Comparison of ENCODE assay signal across 19 cellular contexts in the genomic region with DNA sequence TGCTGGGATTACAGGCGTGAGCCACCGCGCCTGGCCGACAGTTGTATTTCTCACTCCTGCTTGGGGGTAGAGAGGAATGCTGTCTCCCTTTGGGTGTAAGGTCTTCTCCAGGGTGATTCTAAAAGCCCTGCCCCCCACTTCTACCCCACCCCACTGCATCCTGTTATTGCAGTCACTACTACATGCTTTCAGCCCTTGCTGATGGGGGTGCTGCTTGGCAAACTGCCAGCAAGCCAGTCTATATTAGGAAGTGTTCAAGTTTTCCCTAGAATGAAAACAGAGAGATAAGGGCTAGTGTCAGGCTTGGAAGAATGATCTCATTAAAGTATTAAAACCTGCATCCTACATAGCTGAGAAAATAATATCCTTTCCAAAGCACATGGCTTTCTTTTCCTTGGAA. TPM values are rescaled to one million over a fixed set of nuclear protein-coding genes. Genes with fewer than 3 reads are reported as not detected.
DNase-seq lines count a peak whose midpoint lies in the region; ATAC-seq, FAIRE-seq and TF ChIP-seq lines count a peak whose summit lies in the region.
"Had no signal": no experiment of that assay in that cellular context is flagged by ENCODE, and none has a peak within 500 bp of the region (broad histone marks: within the 10 kb centered on the region; RNA-seq: fewer than 3 reads in every experiment).

No MANE protein-coding gene starts in this region.

- no peaks in the 10 kb centered on the region for H3K9me3 Mint-ChIP-seq in activated CD4-positive, alpha-beta T cell treated with anti-CD3 and anti-CD28 coated beads for 36 hours (ENCODE audit: low read depth)
- H3K9me3 Mint-ChIP-seq: activated CD4-positive, alpha-beta T cell treated with anti-CD3 and anti-CD28 coated beads, Interleukin-2, amount 10 ng/mL, durations not matched to agents 24 days and 14 days; activated T-helper 2 cell treated with anti-CD3 and anti-CD28 coated beads, Interferon-gamma antibody, Interleukin-2, Interleukin-4, amounts not matched to agents 10 μg/mL and 5 μg/mL and 100 μg/mL, durations not matched to agents 14 hours and 24 hours and 36 hours had no signal

- H3K36me3 Mint-ChIP-seq in activated CD4-positive, alpha-beta T cell treated with anti-CD3 and anti-CD28 coated beads for 36 hours (ENCODE audit: low read depth): peaks cover 53% of the 10 kb centered on the region

- in situ Hi-C loops in G401 (cut with HindIII; ENCODE audit: low sequenced_read_pairs): no loop called here

- CTCF ChIA-PET in activated CD4-positive, alpha-beta T cell treated with anti-CD3 and anti-CD28 coated beads for 36 hours (lab: Charles Lee): interaction anchor here (1.4 kb wide), 1 partner anchor 11 kb away, joined by 3 read pairs; no protein-coding TSS in a partner anchor

- H3K27ac Mint-ChIP-seq in activated CD4-positive, alpha-beta T cell treated with anti-CD3 and anti-CD28 coated beads for 36 hours: peak overlapping the region; percentile 41
- H3K27ac Mint-ChIP-seq: activated T-helper 2 cell treated with anti-CD3 and anti-CD28 coated beads, Interferon-gamma antibody, Interleukin-2, Interleukin-4, amounts not matched to agents 10 μg/mL and 5 μg/mL and 100 μg/mL, durations not matched to agents 14 hours and 24 hours and 36 hours had no signal

- H3K4me3 Mint-ChIP-seq in activated CD4-positive, alpha-beta T cell treated with anti-CD3 and anti-CD28 coated beads for 36 hours: no peak overlapping the region
- H3K4me3 Mint-ChIP-seq: activated CD4-positive, alpha-beta T cell treated with anti-CD3 and anti-CD28 coated beads, Interleukin-2, amount 10 ng/mL, durations not matched to agents 24 days and 14 days had no signal

- no peak overlapping the region for H3K4me3 ChIP-seq in fibroblast of pulmonary artery (replicated peaks; ENCODE audit: low read depth, low read length)
- H3K4me3 ChIP-seq: adrenal gland; BLaER1 treated with 17β-estradiol and CSF1 and Interleukin-3, amounts not matched to agents 10 nM and 100 nM had no signal

- peak; percentile 22 for DNase-seq in activated CD4-positive, alpha-beta T cell treated with anti-CD3 and anti-CD28 coated beads for 36 hours
- no peak for DNase-seq in activated CD4-positive, alpha-beta T cell treated with anti-CD3 and anti-CD28 coated beads, Interleukin-2, amount 50 U/mL, for 4 hours
- DNase-seq in EH (ENCODE audit: low read depth) (peak; percentile 54), fibroblast of pulmonary artery (ENCODE audit: low read depth) (peak; percentile 54), G401 (ENCODE audit: low spot score) (no peak), GM19239 (ENCODE audit: insufficient read length, low spot score) (no peak), nucleus accumbens (lab: John Stamatoyannopoulos, UW) (no peak)
- DNase-seq: activated CD4-positive, alpha-beta T cell treated with anti-CD3 and anti-CD28 coated beads, Interleukin-2, amount 10 ng/mL, durations not matched to agents 24 days and 14 days; GF-D8; hypothalamus; kidney; mesendoderm; NCI-H1694 treated with DMSO at 0.1 percent for 48 hours had no signal

- peaks cover 48% of the 10 kb centered on the region for H3K4me1 Mint-ChIP-seq in activated CD4-positive, alpha-beta T cell treated with anti-CD3 and anti-CD28 coated beads for 36 hours

- TF ChIP-seq CTCF in fibroblast of pulmonary artery (IDR thresholded peaks at IDR 0.05; ENCODE audit: low read length, missing control alignments): no peak

- FAIRE-seq in GM19239 (lab: Jason Lieb, UNC): no peak
- FAIRE-seq: D721Med, GM12891, kidney had no signal

- ATAC-seq in activated CD4-positive, alpha-beta T cell treated with anti-CD3 and anti-CD28 coated beads for 36 hours: no peak
- 0 out of 3 replicates have a peak, but pooled peaks have one; percentile 13 for ATAC-seq in SK-N-SH treated with all-trans-retinoic acid at 6 μM for 48 hours

- intact Hi-C loops in activated CD4-positive, alpha-beta T cell treated with anti-CD3 and anti-CD28 coated beads for 36 hours (cut with DNase I, micrococcal nuclease): loop anchor here in 1 of 2 experiments (1.0 kb wide), 4 partner anchors 12 to 315 kb away; a partner anchor contains a TSS

- no peaks in the 10 kb centered on the region for H3K27me3 Mint-ChIP-seq in activated CD4-positive, alpha-beta T cell treated with anti-CD3 and anti-CD28 coated beads for 36 hours
- H3K27me3 Mint-ChIP-seq: activated CD4-positive, alpha-beta T cell treated with anti-CD3 and anti-CD28 coated beads, Interleukin-2, amount 10 ng/mL, durations not matched to agents 24 days and 14 days had no signal

- POLR2A ChIA-PET in activated CD4-positive, alpha-beta T cell treated with anti-CD3 and anti-CD28 coated beads for 36 hours (lab: Charles Lee): no interaction called here

TF ChIP-seq in SK-N-SH treated with all-trans-retinoic acid at 6 μM for 48 hours, 23 proteins besides CTCF, POLR2A, EP300 and RAD21:
- no peak for TF ChIP-seq CSDC2 (CRISPR knock-in tag; IDR thresholded peaks at IDR 0.05)
- TF ChIP-seq TOX (CRISPR knock-in tag; IDR thresholded peaks at IDR 0.05; ENCODE audit: borderline replicate concordance): no peak
- TF ChIP-seq TCF4 (CRISPR knock-in tag; IDR thresholded peaks at IDR 0.05; ENCODE audit: borderline replicate concordance): no peak

RNA-seq across cellular contexts. Expression of a gene that starts 31.3 kb away (rescaled TPM):
- total RNA-seq in activated CD4-positive, alpha-beta T cell treated with anti-CD3 and anti-CD28 coated beads for 36 hours: 10 to 100 TPM; 35.6 to 36.7 TPM
- total RNA-seq in G401 (2014; rRNA removed; shearing (Covaris generic)): 32.9 and 37.7 TPM in 2 replicates

RNA-seq across cellular contexts. Expression of a gene that starts 31.6 kb away (rescaled TPM):
- total RNA-seq in activated CD4-positive, alpha-beta T cell treated with anti-CD3 and anti-CD28 coated beads for 36 hours: 10 to 100 TPM; 29.9 to 36.4 TPM
- total RNA-seq in G401 (2014; rRNA removed; shearing (Covaris generic)): 7.2 and 13.8 TPM in 2 replicates

Comparison
In these comparisons a context has a peak if more than half of its experiments do, and no peak if none do; other contexts are left out.
1. DNase-seq: peak in activated CD4-positive, alpha-beta T cell treated with anti-CD3 and anti-CD28 coated beads for 36 hours (single experiment), EH (single experiment) and fibroblast of pulmonary artery (single experiment); none in activated CD4-positive, alpha-beta T cell treated with anti-CD3 and anti-CD28 coated beads, Interleukin-2, amount 50 U/mL, for 4 hours (0 of 2), G401 (single experiment), GM19239 (single experiment) and nucleus accumbens (0 of 56).